ENCODE assay signal across 18 cellular contexts in the genomic region with DNA sequence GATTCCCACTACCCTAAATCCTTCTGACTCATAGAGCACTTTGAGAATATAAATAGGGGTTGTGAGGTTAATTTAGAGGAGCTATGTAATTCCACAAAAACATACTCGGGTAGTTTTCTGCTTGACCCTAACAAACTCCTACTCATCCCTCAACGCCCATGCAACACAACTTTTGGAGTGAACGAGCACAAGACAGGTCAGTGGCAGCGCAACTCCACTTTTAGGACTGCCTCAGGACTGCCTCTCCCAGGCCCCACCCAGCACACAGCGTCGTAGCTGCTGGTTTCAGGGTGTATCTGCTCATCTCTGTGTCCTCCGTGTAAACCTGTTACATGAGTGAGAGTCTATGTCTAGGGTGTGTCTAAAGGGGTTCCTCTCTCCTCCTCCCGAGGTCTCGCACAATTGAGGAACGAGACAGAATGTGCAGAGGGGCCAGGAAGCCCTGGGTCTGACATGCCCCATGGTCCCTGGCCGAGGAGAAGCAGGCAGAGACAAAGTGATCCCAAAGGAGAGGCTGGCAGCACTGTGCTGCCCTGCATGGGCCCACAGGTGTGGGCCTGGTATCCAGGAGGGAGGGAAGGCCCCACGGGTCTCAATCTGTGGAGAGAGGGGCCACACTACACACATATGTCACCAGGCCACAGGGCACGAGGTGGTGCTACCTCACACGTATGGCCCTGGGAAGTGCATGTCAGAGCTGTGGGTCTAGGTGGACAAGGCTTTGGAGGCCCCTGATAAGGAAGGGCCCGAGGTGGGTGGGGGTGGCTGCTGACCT. TPM values are rescaled to one million over a fixed set of nuclear protein-coding genes. Genes with fewer than 3 reads are reported as not detected.
DNase-seq lines count a peak whose midpoint lies in the region; ATAC-seq and TF ChIP-seq lines count a peak whose summit lies in the region.
"Had no signal": no experiment of that assay in that cellular context is flagged by ENCODE, and none has a peak within 500 bp of the region (broad histone marks: within the 10 kb centered on the region; RNA-seq: fewer than 3 reads in every experiment).

No MANE protein-coding gene starts in this region.

- no peak for ATAC-seq in HG03432 (IDR thresholded peaks at IDR 0.05; ENCODE audit: unreplicated experiment)
- ATAC-seq: left lobe of liver; naive thymus-derived CD8-positive, alpha-beta T cell; stimulated activated naive CD8-positive, alpha-beta T cell treated with anti-CD3 and anti-CD28 coated beads, Interleukin-15, amount 100 ng/mL, for 72 hours had no signal

- TF ChIP-seq POLR2A in Peyer's patch (IDR thresholded peaks at IDR 0.05), result no peak

- H3K27me3 ChIP-seq in BE2C (no peaks in the 10 kb centered on the region), Peyer's patch (no peaks in the 10 kb centered on the region), colonic mucosa (no peaks in the 10 kb centered on the region)

- H3K27ac ChIP-seq in Peyer's patch (no peak overlapping the region), colonic mucosa (no peak overlapping the region)
- H3K27ac ChIP-seq: esophagus muscularis mucosa had no signal

- H3K4me1 ChIP-seq in BE2C (peaks cover 11% of the 10 kb centered on the region), Peyer's patch (no peaks in the 10 kb centered on the region), colonic mucosa (no peaks in the 10 kb centered on the region)

- H3K9me3 ChIP-seq in BE2C (no peaks in the 10 kb centered on the region), Peyer's patch (no peaks in the 10 kb centered on the region), colonic mucosa (no peaks in the 10 kb centered on the region)
- H3K9me3 ChIP-seq: esophagus muscularis mucosa had no signal

- H3K9ac ChIP-seq in colonic mucosa (ENCODE audit: low read depth in 2 of 2, low read length in 2 of 2), result no peak overlapping the region

- intact Hi-C loops in cardiac septum (cut with DNase I) (no loop called here), posterior cingulate gyrus (cut with DNase I) (no loop called here), colonic mucosa (cut with DNase I) (no loop called here)

- TF ChIP-seq CTCF in BE2C (IDR thresholded peaks at IDR 0.05; ENCODE audit: low read depth, low read length), result no peak
- no peak for TF ChIP-seq CTCF in Peyer's patch (IDR thresholded peaks at IDR 0.05)
- no peak for TF ChIP-seq CTCF in colonic mucosa (IDR thresholded peaks at IDR 0.05)

- H3K4me3 ChIP-seq in BE2C (ENCODE audit: low read depth, low read length) (no peak overlapping the region), Peyer's patch (no peak overlapping the region), colonic mucosa (no peak overlapping the region)
- H3K4me3 ChIP-seq: esophagus muscularis mucosa had no signal

- no peaks in the 10 kb centered on the region for H3K36me3 ChIP-seq in BE2C
- H3K36me3 ChIP-seq in Peyer's patch, result no peaks in the 10 kb centered on the region
- no peaks in the 10 kb centered on the region for H3K36me3 ChIP-seq in colonic mucosa
- H3K36me3 ChIP-seq: esophagus muscularis mucosa had no signal

- DNase-seq in BE2C, result peak; percentile 2
- peak in 2 of 3 donors; percentile 14 to 15 for DNase-seq in Peyer's patch
- peak; percentile 69 for DNase-seq in cardiac septum (ENCODE audit: low spot score)
- DNase-seq in posterior cingulate gyrus, result peak in 8 of 10 donors; percentile 1 to 68 (median 12)
- no peak for DNase-seq in NOMO-1 (lab: John Stamatoyannopoulos, UW; ENCODE audit: unreplicated experiment in 2 of 2)
- DNase-seq in NCI-H524 (lab: John Stamatoyannopoulos, UW), result no peak
- no peak for DNase-seq in colonic mucosa
- DNase-seq: AML-193, anterior cingulate cortex, DMS153, HCEC 1CT, KG1, NCI-H446 had no signal

RNA-seq across cellular contexts. Expression of gene CAMK2B, which starts 45.5 kb away (rescaled TPM):
- polyA plus RNA-seq in BE2C (2012; ENCODE audit: insufficient read depth, insufficient read length, low read depth), result 0.71 TPM
- 1 to 10 TPM in 3 of 4 donors, under 1 TPM in 1; 0.67 to 3.9 (median 2.2) TPM for total RNA-seq in Peyer's patch
- 149 TPM for total RNA-seq in cardiac septum
- under 1 TPM; 0.42 to 0.80 TPM for total RNA-seq in colonic mucosa
- total RNA-seq: naive thymus-derived CD8-positive, alpha-beta T cell had no signal
- polyA plus RNA-seq: naive thymus-derived CD8-positive, alpha-beta T cell had no signal

Comparison
In these comparisons a context has a peak if more than half of its experiments do, and no peak if none do; other contexts are left out.
1. DNase-seq: peak in BE2C (single experiment), Peyer's patch (2 of 3), cardiac septum (single experiment) and posterior cingulate gyrus (8 of 10); none in NOMO-1 (0 of 2), NCI-H524 (0 of 2) and colonic mucosa (single experiment).
2. RNA of gene CAMK2B, which starts 45.5 kb away (total RNA-seq): 149 TPM in cardiac septum (single experiment); 0.67 to 3.9 TPM in Peyer's patch and 0.42 to 0.80 TPM in colonic mucosa; every median in the first group is over 10 times any median in the second.